ENCODE assay signal across 8 cellular contexts in genomic region chr1:154627247-154628121, GRCh38. TPM values are rescaled to one million over a fixed set of nuclear protein-coding genes. Genes with fewer than 3 reads are reported as not detected.
DNase-seq lines count a peak whose midpoint lies in the region; TF ChIP-seq lines count a peak whose summit lies in the region.

No MANE protein-coding gene starts in this region.

- H3K9ac ChIP-seq in duodenal mucosa (ENCODE audit: low read depth in 1 of 2, low read length in 2 of 2) = peak overlapping the region; percentile 67 to 68

- CTCF ChIA-PET in activated CD4-positive, alpha-beta memory T cell treated with anti-CD3 and anti-CD28 coated beads, Interleukin-2, amount 10 ng/mL, durations not matched to agents 7 days and 5 days (lab: Charles Lee) = interaction anchor here (0.9 to 1.5 kb wide), 3 partner anchors 22 to 132 kb away, joined by 3 to 5 read pairs (median 3); no protein-coding TSS in a partner anchor

- H3K4me1 Mint-ChIP-seq in activated CD4-positive, alpha-beta memory T cell treated with anti-CD3 and anti-CD28 coated beads, Interleukin-2, amount 10 ng/mL, durations not matched to agents 7 days and 5 days = peaks cover 40% of the 10 kb centered on the region

- intact Hi-C loops in lower leg skin (cut with DNase I; ENCODE audit: low total_unique reads) = no loop called here

- in situ Hi-C loops in GM18951 (cut with MboI; ENCODE audit: low sequenced_read_pairs, unreplicated experiment) = no loop called here

- peak; percentile 87 for DNase-seq in HK-2 (ENCODE audit: unreplicated experiment)
- DNase-seq in NCI-H82 (lab: John Stamatoyannopoulos, UW) = peak; percentile 96
- peak; percentile 91 for DNase-seq in activated CD4-positive, alpha-beta memory T cell treated with anti-CD3 and anti-CD28 coated beads, Interleukin-2, amount 10 ng/mL, durations not matched to agents 7 days and 5 days
- peak; percentile 86 to 97 for DNase-seq in lower leg skin (ENCODE audit: low spot score in 2 of 2)
- peak; percentile 95 for DNase-seq in stimulated activated CD4-positive, alpha-beta T cell treated with anti-CD3 and anti-CD28 coated beads, Interleukin-4, amount 100 ng/mL, for 1 hour

- peaks cover 49% of the 10 kb centered on the region for H3K79me2 ChIP-seq in ACC112 (ENCODE audit: control insufficient read depth, insufficient read depth, low read length, unreplicated experiment)

- H3K4me1 ChIP-seq in ACC112 (ENCODE audit: control insufficient read depth, insufficient read depth, low read length, unreplicated experiment) (peaks cover 12% of the 10 kb centered on the region), duodenal mucosa (ENCODE audit: control insufficient read depth in 1 of 2, insufficient read depth in 2 of 2, low read length in 2 of 2) (peaks cover 9 to 13% of the 10 kb centered on the region in 2 donors)

- no peaks in the 10 kb centered on the region for H3K9me3 ChIP-seq in duodenal mucosa (ENCODE audit: control insufficient read depth in 1 of 2, low read length in 2 of 2)

- WGBS in lower leg skin, 2 donors = 1% methylated on average over 37 to 58 of the region's 71 CpGs

- TF ChIP-seq POLR2A in GM18951 (IDR thresholded peaks at IDR 0.05; ENCODE audit: extremely low read depth, insufficient read depth, insufficient read length) = peak; percentile 47
- TF ChIP-seq POLR2A in lower leg skin (IDR thresholded peaks at IDR 0.05) = no peak

- peak overlapping the region; percentile 79 for H3K4me3 ChIP-seq in ACC112 (ENCODE audit: low read depth, low read length)
- H3K4me3 ChIP-seq in duodenal mucosa (ENCODE audit: low read depth in 1 of 2, low read length in 2 of 2) = peak overlapping the region; percentile 74 to 89
- peak overlapping the region; percentile 96 for H3K4me3 ChIP-seq in lower leg skin (ENCODE audit: low read depth, poor library complexity, severe bottlenecking)

- peaks cover 12% of the 10 kb centered on the region for H3K27me3 ChIP-seq in ACC112 (ENCODE audit: insufficient read depth, low read length)
- no peaks in the 10 kb centered on the region for H3K27me3 ChIP-seq in duodenal mucosa (ENCODE audit: control insufficient read depth in 1 of 2, insufficient read depth in 2 of 2, low read length in 2 of 2)

- peak overlapping the region; percentile 94 for H3K27ac Mint-ChIP-seq in activated CD4-positive, alpha-beta memory T cell treated with anti-CD3 and anti-CD28 coated beads, Interleukin-2, amount 10 ng/mL, durations not matched to agents 7 days and 5 days

- POLR2A ChIA-PET in activated CD4-positive, alpha-beta memory T cell treated with anti-CD3 and anti-CD28 coated beads, Interleukin-2, amount 10 ng/mL, durations not matched to agents 7 days and 5 days (lab: Charles Lee) = interaction anchor here (0.7 to 4.5 kb wide), 12 partner anchors 9 to 1229 kb away, joined by 3 to 51 read pairs (median 4); partner anchors contain the start of genes ADAR, KRTCAP2, PMVK and TRIM46

- peaks cover 6% of the 10 kb centered on the region for H3K36me3 Mint-ChIP-seq in activated CD4-positive, alpha-beta memory T cell treated with anti-CD3 and anti-CD28 coated beads, Interleukin-2, amount 10 ng/mL, durations not matched to agents 7 days and 5 days (ENCODE audit: low read depth)

- H2AFZ ChIP-seq in ACC112 (ENCODE audit: low read length, unreplicated experiment) = peak overlapping the region; percentile 98

- TF ChIP-seq CTCF in lower leg skin (IDR thresholded peaks at IDR 0.05) = no peak

- H3K4me3 Mint-ChIP-seq in activated CD4-positive, alpha-beta memory T cell treated with anti-CD3 and anti-CD28 coated beads, Interleukin-2, amount 10 ng/mL, durations not matched to agents 7 days and 5 days = peak overlapping the region; percentile 99

- peaks cover 17% of the 10 kb centered on the region for H3K27me3 Mint-ChIP-seq in activated CD4-positive, alpha-beta memory T cell treated with anti-CD3 and anti-CD28 coated beads, Interleukin-2, amount 10 ng/mL, durations not matched to agents 7 days and 5 days

- peaks cover 5% of the 10 kb centered on the region for H3K9me3 Mint-ChIP-seq in activated CD4-positive, alpha-beta memory T cell treated with anti-CD3 and anti-CD28 coated beads, Interleukin-2, amount 10 ng/mL, durations not matched to agents 7 days and 5 days

- peak overlapping the region; percentile 82 for H3K27ac ChIP-seq in ACC112 (ENCODE audit: low read depth, low read length)
- peak overlapping the region; percentile 74 for H3K27ac ChIP-seq in duodenal mucosa (ENCODE audit: low read depth, low read length)

- peaks cover 10% of the 10 kb centered on the region; the same call in 1 of the 2 replicates for H3K36me3 ChIP-seq in ACC112 (ENCODE audit: insufficient read depth, low read length)
- no peaks in the 10 kb centered on the region for H3K36me3 ChIP-seq in duodenal mucosa (ENCODE audit: control insufficient read depth in 1 of 2, insufficient read depth in 2 of 2, low read length in 2 of 2)

RNA-seq across cellular contexts. Expression of gene ADAR, which starts 19.5 kb away (rescaled TPM):
- 100 to 1,000 TPM; 377 to 398 TPM for total RNA-seq in activated CD4-positive, alpha-beta memory T cell treated with anti-CD3 and anti-CD28 coated beads, Interleukin-2, amount 10 ng/mL, durations not matched to agents 7 days and 5 days
- total RNA-seq in lower leg skin = 100 to 1,000 TPM in 1 of 4 donors, 10 to 100 TPM in 3; 54.3 to 105 (median 73.6) TPM

RNA-seq across cellular contexts. Expression of gene CHRNB2, which starts 59.9 kb away (rescaled TPM):
- total RNA-seq in activated CD4-positive, alpha-beta memory T cell treated with anti-CD3 and anti-CD28 coated beads, Interleukin-2, amount 10 ng/mL, durations not matched to agents 7 days and 5 days = not detected
- under 1 TPM; 0.08 to 0.52 (median 0.26) TPM for total RNA-seq in lower leg skin

Comparison
In these comparisons a context has a peak if more than half of its experiments do, and no peak if none do; other contexts are left out.
1. Peak in every context shown above with its lines: DNase-seq, H3K4me3 ChIP-seq and H3K27ac ChIP-seq.